31 cellular contexts compared by ENCODE assay signal in the genomic region with DNA sequence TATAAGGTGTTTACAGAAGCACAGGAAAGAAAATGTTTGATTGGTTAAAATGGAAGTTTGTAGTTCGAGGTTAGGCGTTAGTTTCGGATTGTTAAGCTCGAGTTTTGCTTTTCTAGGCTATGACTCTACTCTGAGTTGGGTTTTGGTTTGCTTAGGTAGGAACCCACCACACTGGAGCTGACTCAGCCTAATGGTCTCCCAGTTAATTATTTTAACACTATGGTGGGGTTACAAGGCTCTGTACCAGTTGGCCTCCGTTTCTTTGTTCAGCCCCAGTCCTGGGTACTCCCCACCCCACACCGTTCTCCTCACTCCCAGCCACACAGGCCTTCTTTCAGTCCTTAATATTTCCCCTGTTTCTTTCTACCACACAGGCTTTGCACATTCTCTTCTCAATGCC.
"Had no signal": no experiment of that assay in that cellular context is flagged by ENCODE, and none has a peak within 500 bp of the region (broad histone marks: within the 10 kb centered on the region; RNA-seq: fewer than 3 reads in every experiment).

No MANE protein-coding gene starts in this region.

- DNase-seq: Karpas-422, MM.1S, MV-4-11, NCI-H1048, NCI-H1092 treated with DMSO at 0.1 percent for 48 hours, NCI-H1105 treated with DMSO at 0.1 percent for 48 hours, NCI-H1436, NCI-H146, NCI-H1694, NCI-H1930, NCI-H2029 treated with DMSO at 0.1 percent for 48 hours, NCI-H2081 treated with DMSO at 0.1 percent for 48 hours, NCI-H2107, NCI-H2171, NCI-H226, NCI-H446 treated with DMSO at 0.1 percent for 48 hours, NCI-H510A, NCI-H524, NCI-H526, NCI-H69, NCI-H748 treated with DMSO at 0.1 percent for 48 hours, PC-9, SHP77, SIG-M5, SJCRH30 had no signal

- H3K9me3 ChIP-seq: SJCRH30 had no signal

- H3K4me2 ChIP-seq: PC-9 had no signal

- H3K27me3 ChIP-seq: SJCRH30 had no signal

- H3K36me3 ChIP-seq: SJCRH30 had no signal

- H2AFZ ChIP-seq: PC-9 had no signal

- ATAC-seq: Panc1, Right ventricle myocardium inferior, SK-N-SH treated with all-trans-retinoic acid at 6 μM for 48 hours had no signal

- FAIRE-seq: RCC 7860 had no signal

- H3K27ac ChIP-seq: PC-9, RWPE1, SJCRH30, SK-N-MC had no signal

- H3K4me3 ChIP-seq: PC-9, SJCRH30, SK-N-MC had no signal

- H3K4me1 ChIP-seq: SJCRH30 had no signal
